Comparison of ENCODE assay signal across 23 cellular contexts in the genomic region with DNA sequence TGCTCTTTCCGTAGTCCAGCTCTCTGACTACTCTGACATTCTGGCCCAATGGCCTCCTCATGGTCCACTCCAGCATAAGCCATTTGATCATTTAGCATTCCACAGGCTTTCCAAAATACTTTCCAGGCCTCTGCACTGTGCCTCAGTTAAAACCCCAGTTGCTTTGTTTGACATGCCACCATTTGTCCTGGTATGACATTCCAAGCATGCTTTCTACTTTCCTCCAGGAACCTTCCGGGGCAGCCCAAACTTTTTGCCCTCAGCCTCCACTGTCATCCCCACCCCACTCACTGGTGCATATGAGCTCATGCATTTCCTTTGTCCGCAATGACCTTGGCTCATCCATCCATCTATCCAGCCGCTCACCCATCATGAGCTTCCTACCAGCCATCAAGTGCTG. TPM values are rescaled to one million over a fixed set of nuclear protein-coding genes. Genes with fewer than 3 reads are reported as not detected.
"Had no signal": no experiment of that assay in that cellular context is flagged by ENCODE, and none has a peak within 500 bp of the region (broad histone marks: within the 10 kb centered on the region; RNA-seq: fewer than 3 reads in every experiment).

No MANE protein-coding gene starts in this region.

- H3K27ac Mint-ChIP-seq: IgD-negative memory B cell had no signal

- H3K4me3 ChIP-seq: K562 had no signal

- H3K9me3 ChIP-seq: SK-N-SH had no signal

- H3K4me2 ChIP-seq: KMS-11, SK-N-SH had no signal

- ATAC-seq: HepG2, K562, Panc1, PC-3 had no signal

- H3K27ac ChIP-seq: KMS-11, RWPE1 had no signal

- DNase-seq: Kasumi-1, MM.1S, NCI-H1092 treated with DMSO at 0.1 percent for 48 hours, NCI-H1436, NCI-H187, NCI-H2029, NCI-H2081 treated with DMSO at 0.1 percent for 48 hours, NCI-H2171, NCI-H226, NCI-H446, NCI-H510A, NCI-H524 treated with DMSO at 0.1 percent for 48 hours, NCI-H69, NCI-H774, PC-3, SHP77, SK-N-SH had no signal

- H3K4me1 Mint-ChIP-seq: IgD-negative memory B cell had no signal

- H3K4me3 Mint-ChIP-seq: IgD-negative memory B cell had no signal

- H3K9ac ChIP-seq: KMS-11, SK-N-SH had no signal

RNA-seq across cellular contexts. Expression of a gene that starts 41.8 kb away (rescaled TPM):
- polyA plus RNA-seq: IgD-negative memory B cell had no signal
